ENCODE assay signal across 25 cellular contexts in genomic region chr5:134345996-134346395, GRCh38. TPM values are rescaled to one million over a fixed set of nuclear protein-coding genes. Genes with fewer than 3 reads are reported as not detected.
DNase-seq lines count a peak whose midpoint lies in the region; ATAC-seq and TF ChIP-seq lines count a peak whose summit lies in the region.
"Had no signal": no experiment of that assay in that cellular context is flagged by ENCODE, and none has a peak within 500 bp of the region (broad histone marks: within the 10 kb centered on the region; RNA-seq: fewer than 3 reads in every experiment).

No MANE protein-coding gene starts in this region.

- H3K4me1 ChIP-seq in HUES64 (ENCODE audit: insufficient read depth, low read length), result peaks cover 9% of the 10 kb centered on the region
- peaks cover 3% of the 10 kb centered on the region for H3K4me1 ChIP-seq in endodermal cell (ENCODE audit: control insufficient read depth, insufficient read depth, low read length)
- H3K4me1 ChIP-seq: testis had no signal

- no peaks in the 10 kb centered on the region for H3K27me3 Mint-ChIP-seq in endodermal cell (ENCODE audit: insufficient read depth)
- H3K27me3 Mint-ChIP-seq in type B pancreatic cell, result no peaks in the 10 kb centered on the region
- H3K27me3 Mint-ChIP-seq in T-helper 17 cell, result no peaks in the 10 kb centered on the region
- H3K27me3 Mint-ChIP-seq: CD4-positive, CD25-positive, alpha-beta regulatory T cell; natural killer cell treated with Interleukin-12 subunit alpha and Interleukin-12 subunit beta and Interleukin-15 and Interleukin-18, amount 100 ng/mL, for 72 hours had no signal

- TF ChIP-seq CTCF in endodermal cell (conservative IDR thresholded peaks at IDR 0.05) (no peak), kidney epithelial cell (IDR thresholded peaks at IDR 0.05; ENCODE audit: insufficient read depth, low read length, poor library complexity, severe bottlenecking) (no peak), type B pancreatic cell (conservative IDR thresholded peaks at IDR 0.05) (no peak), dorsolateral prefrontal cortex (IDR thresholded peaks at IDR 0.05 in 54 of 56, conservative IDR thresholded peaks at IDR 0.05 in 2 of 56; ENCODE audit: low read depth in 1 of 56, partially characterized antibody in 56 of 56) (no peak)

- H3K9me3 Mint-ChIP-seq in endodermal cell, result peaks cover 15% of the 10 kb centered on the region
- no peaks in the 10 kb centered on the region for H3K9me3 Mint-ChIP-seq in type B pancreatic cell
- H3K9me3 Mint-ChIP-seq: activated naive CD4-positive, alpha-beta T cell treated with anti-CD3 and anti-CD28 coated beads for 36 hours; activated T-cell treated with anti-CD3 and anti-CD28 coated beads, Interleukin-2, amount 50 U/mL, for 72 hours; CD4-positive, CD25-positive, alpha-beta regulatory T cell; natural killer cell treated with Interleukin-12 subunit alpha and Interleukin-12 subunit beta and Interleukin-15 and Interleukin-18, amount 100 ng/mL, for 72 hours had no signal

- H3K4me3 ChIP-seq in HUES64 (ENCODE audit: low read length) (no peak overlapping the region), endodermal cell (ENCODE audit: low read length) (no peak overlapping the region), kidney epithelial cell (ENCODE audit: low read depth, low read length) (no peak overlapping the region), dorsolateral prefrontal cortex (no peak overlapping the region)
- H3K4me3 ChIP-seq: K562, testis had no signal

- no peaks in the 10 kb centered on the region for H3K27me3 ChIP-seq in HUES64 (ENCODE audit: insufficient read depth, low read length)
- H3K27me3 ChIP-seq in endodermal cell (ENCODE audit: control insufficient read depth, insufficient read depth, low read length, poor library complexity, severe bottlenecking), result no peaks in the 10 kb centered on the region
- no peaks in the 10 kb centered on the region for H3K27me3 ChIP-seq in kidney epithelial cell (ENCODE audit: control insufficient read depth, insufficient read depth, low read length)
- no peaks in the 10 kb centered on the region for H3K27me3 ChIP-seq in dorsolateral prefrontal cortex
- H3K27me3 ChIP-seq: testis had no signal

- 39% methylated on average over 2 of the region's 2 CpGs for WGBS in HUES64
- WGBS in endodermal cell (ENCODE audit: insufficient coverage in 1 of 2, insufficient read length in 1 of 2), 2 experiments, result 59 to 92% methylated on average over 2 of the region's 2 CpGs

- peaks cover 3% of the 10 kb centered on the region; the same call in 1 of the 2 replicates for H3K36me3 ChIP-seq in HUES64 (ENCODE audit: insufficient read depth, low read length)
- no peaks in the 10 kb centered on the region for H3K36me3 ChIP-seq in endodermal cell (ENCODE audit: control insufficient read depth, insufficient read depth, low read length)
- no peaks in the 10 kb centered on the region for H3K36me3 ChIP-seq in kidney epithelial cell (ENCODE audit: control insufficient read depth, insufficient read depth, low read length)

- H3K9me3 ChIP-seq in HUES64 (ENCODE audit: insufficient read depth, low read depth, low read length) (no peaks in the 10 kb centered on the region), endodermal cell (ENCODE audit: control insufficient read depth, low read length) (peaks cover 5% of the 10 kb centered on the region), T-helper 17 cell (ENCODE audit: control insufficient read depth, low read length, poor library complexity, severe bottlenecking) (no peaks in the 10 kb centered on the region)
- H3K9me3 ChIP-seq: testis had no signal

- peak; percentile 84 for DNase-seq in endodermal cell
- peak; percentile 14 for DNase-seq in kidney epithelial cell (ENCODE audit: low read depth)
- DNase-seq in type B pancreatic cell (ENCODE audit: extremely low spot score, unreplicated experiment), result no peak
- no peak for DNase-seq in DMS153 treated with DMSO at 0.1 percent for 48 hours (lab: John Stamatoyannopoulos, UW; ENCODE audit: unreplicated experiment)
- DNase-seq in T-helper 17 cell, result no peak
- DNase-seq in dorsolateral prefrontal cortex, result no peak
- DNase-seq: activated CD4-positive, alpha-beta T cell treated with anti-CD3 and anti-CD28 coated beads for 1 hour; activated CD8-positive, alpha-beta memory T cell treated with anti-CD3 and anti-CD28 coated beads for 24 hours; activated naive CD4-positive, alpha-beta T cell treated with anti-CD3 and anti-CD28 coated beads for 36 hours; activated T-cell treated with anti-CD3 and anti-CD28 coated beads, Interleukin-2, amount 50 U/mL, for 72 hours; amygdala; caudate nucleus; CD4-positive, CD25-positive, alpha-beta regulatory T cell; DMS 273 treated with DMSO at 0.1 percent for 48 hours; foreskin fibroblast; hypothalamus; midbrain; MV-4-11; NCI-H1694; NCI-H526 treated with DMSO at 0.1 percent for 48 hours; testis had no signal

- H3K36me3 Mint-ChIP-seq in endodermal cell (ENCODE audit: low read depth) (peaks cover 18% of the 10 kb centered on the region), type B pancreatic cell (peaks cover 18% of the 10 kb centered on the region), T-helper 17 cell (ENCODE audit: low read depth) (no peaks in the 10 kb centered on the region)
- H3K36me3 Mint-ChIP-seq: CD4-positive, CD25-positive, alpha-beta regulatory T cell; natural killer cell treated with Interleukin-12 subunit alpha and Interleukin-12 subunit beta and Interleukin-15 and Interleukin-18, amount 100 ng/mL, for 72 hours had no signal

- H3K27ac Mint-ChIP-seq in endodermal cell (peak overlapping the region; percentile 85), type B pancreatic cell (peak overlapping the region; percentile 97), T-helper 17 cell (no peak overlapping the region)
- H3K27ac Mint-ChIP-seq: activated naive CD4-positive, alpha-beta T cell treated with anti-CD3 and anti-CD28 coated beads for 36 hours; activated T-cell treated with anti-CD3 and anti-CD28 coated beads, Interleukin-2, amount 50 U/mL, for 72 hours; natural killer cell treated with Interleukin-12 subunit alpha and Interleukin-12 subunit beta and Interleukin-15 and Interleukin-18, amount 100 ng/mL, for 72 hours had no signal

- H3K4me1 Mint-ChIP-seq in endodermal cell, result peaks cover 16% of the 10 kb centered on the region
- no peaks in the 10 kb centered on the region for H3K4me1 Mint-ChIP-seq in type B pancreatic cell (ENCODE audit: unreplicated experiment)
- H3K4me1 Mint-ChIP-seq in T-helper 17 cell, result no peaks in the 10 kb centered on the region
- H3K4me1 Mint-ChIP-seq: CD4-positive, CD25-positive, alpha-beta regulatory T cell had no signal

- H3K27ac ChIP-seq in HUES64 (ENCODE audit: low read depth, low read length), result peak overlapping the region; percentile 49; the same call in 1 of the 2 replicates
- no peak overlapping the region for H3K27ac ChIP-seq in endodermal cell (ENCODE audit: low read depth, low read length)
- no peak overlapping the region for H3K27ac ChIP-seq in dorsolateral prefrontal cortex
- H3K27ac ChIP-seq: testis had no signal

- H3K4me3 Mint-ChIP-seq in endodermal cell (no peak overlapping the region), type B pancreatic cell (peak overlapping the region; percentile 60), T-helper 17 cell (no peak overlapping the region)
- H3K4me3 Mint-ChIP-seq: activated naive CD4-positive, alpha-beta T cell treated with anti-CD3 and anti-CD28 coated beads for 36 hours; activated T-cell treated with anti-CD3 and anti-CD28 coated beads, Interleukin-2, amount 50 U/mL, for 72 hours; CD4-positive, CD25-positive, alpha-beta regulatory T cell; natural killer cell treated with Interleukin-12 subunit alpha and Interleukin-12 subunit beta and Interleukin-15 and Interleukin-18, amount 100 ng/mL, for 72 hours had no signal

- H3K9ac ChIP-seq in HUES64 (ENCODE audit: low read depth, low read length), result peak overlapping the region; percentile 42; the same call in 1 of the 2 replicates
- H3K9ac ChIP-seq in endodermal cell (ENCODE audit: extremely low read depth, low read length, poor library complexity, severe bottlenecking), result no peak overlapping the region

- intact Hi-C loops in dorsolateral prefrontal cortex (cut with DNase I), result no loop called here

- no peak for ATAC-seq in T-helper 17 cell
- ATAC-seq: activated T-cell treated with anti-CD3 and anti-CD28 coated beads, Interleukin-2, amount 50 U/mL, for 72 hours; K562; left lobe of liver; natural killer cell treated with Interleukin-12 subunit alpha and Interleukin-12 subunit beta and Interleukin-15 and Interleukin-18, amount 100 ng/mL, for 72 hours had no signal

RNA-seq across cellular contexts. Expression of gene CDKL3, which starts 21.0 kb away (rescaled TPM):
- polyA plus RNA-seq in HUES64 (2013, experiment 1 of 2), result 0.95 TPM
- polyA plus RNA-seq in HUES64 (2013, experiment 2 of 2), result 4.2 TPM
- total RNA-seq in endodermal cell, result 1 to 10 TPM; 2.3 to 5.2 TPM
- polyA plus RNA-seq in endodermal cell (2013, experiment 1 of 2), result 4.5 TPM
- polyA plus RNA-seq in endodermal cell (2013, experiment 2 of 2), result 8.5 TPM
- 9.3 and 17.6 TPM in 2 replicates for total RNA-seq in kidney epithelial cell
- total RNA-seq in type B pancreatic cell (ENCODE audit: low replicate concordance), result 0.83 and 5.2 TPM in 2 replicates
- total RNA-seq in T-helper 17 cell, result under 1 TPM in 1 of 2 donors, not detected in 1; 0.25 TPM
- 10 to 100 TPM in 119 of 120 experiments, 1 to 10 TPM in 1; 9.9 to 25.8 (median 16.6) TPM for total RNA-seq in dorsolateral prefrontal cortex
- total RNA-seq: CD4-positive, CD25-positive, alpha-beta regulatory T cell had no signal

RNA-seq across cellular contexts. Expression of gene UBE2B, which starts 25.4 kb away (rescaled TPM):
- polyA plus RNA-seq in HUES64 (2013, experiment 1 of 2), result 49.5 TPM
- polyA plus RNA-seq in HUES64 (2013, experiment 2 of 2), result 50.1 TPM
- 10 to 100 TPM; 54.5 to 62.0 TPM for total RNA-seq in endodermal cell
- 92.1 TPM for polyA plus RNA-seq in endodermal cell (2013, experiment 1 of 2)
- 86.2 TPM for polyA plus RNA-seq in endodermal cell (2013, experiment 2 of 2)
- 31.2 and 38.1 TPM in 2 replicates for total RNA-seq in kidney epithelial cell
- 70.9 and 93.0 TPM in 2 replicates for total RNA-seq in type B pancreatic cell (ENCODE audit: low replicate concordance)
- total RNA-seq in T-helper 17 cell, result 100 to 1,000 TPM; 124 to 125 TPM
- total RNA-seq in dorsolateral prefrontal cortex, result 100 to 1,000 TPM in 67 of 120 experiments, 10 to 100 TPM in 53; 45.5 to 171 (median 102) TPM

Comparison
In these comparisons a context has a peak if more than half of its experiments do, and no peak if none do; other contexts are left out.
1. DNase-seq: peak in endodermal cell (single experiment) and kidney epithelial cell (single experiment); none in type B pancreatic cell (single experiment), DMS153 treated with DMSO at 0.1 percent for 48 hours (single experiment), T-helper 17 cell (0 of 3) and dorsolateral prefrontal cortex (0 of 10).